In the genomic region with DNA sequence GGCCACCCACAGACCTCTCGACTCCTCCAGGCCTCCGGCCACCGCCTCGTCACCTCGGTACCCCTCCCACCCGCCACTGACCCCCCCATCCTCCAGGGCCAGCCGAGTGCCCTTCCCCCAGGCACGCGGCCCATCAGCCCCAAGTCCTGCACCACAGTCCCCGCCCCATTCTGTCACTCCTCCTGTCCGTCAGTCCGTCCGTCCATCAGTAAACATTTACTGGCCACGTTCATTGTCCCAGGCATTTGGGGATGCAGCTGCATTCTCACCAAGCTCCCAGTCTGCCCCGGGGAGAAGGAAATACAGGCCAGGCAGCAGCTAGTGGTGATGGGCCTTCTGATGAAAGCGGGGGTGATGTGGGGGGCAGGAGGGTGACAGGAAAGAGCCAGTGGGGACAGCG, we compare ENCODE assay signal across 16 cellular contexts. TPM values are rescaled to one million over a fixed set of nuclear protein-coding genes. Genes with fewer than 3 reads are reported as not detected.
DNase-seq lines count a peak whose midpoint lies in the region; ATAC-seq, FAIRE-seq and TF ChIP-seq lines count a peak whose summit lies in the region.
"Had no signal": no experiment of that assay in that cellular context is flagged by ENCODE, and none has a peak within 500 bp of the region (broad histone marks: within the 10 kb centered on the region; RNA-seq: fewer than 3 reads in every experiment).

No MANE protein-coding gene starts in this region.

- no peak for TF ChIP-seq POLR2A in IMR-90 (IDR thresholded peaks at IDR 0.05; ENCODE audit: low read depth, low read length)
- TF ChIP-seq POLR2A in K562 (conservative IDR thresholded peaks at IDR 0.05) = no peak

- H3K9me3 ChIP-seq in BLaER1 (no peaks in the 10 kb centered on the region), IMR-90 (ENCODE audit: control insufficient read depth, insufficient read depth, low read length) (no peaks in the 10 kb centered on the region), K562 (replicated peaks; ENCODE audit: control insufficient read depth, insufficient read depth, low read depth, low read length) (no peaks in the 10 kb centered on the region), keratinocyte (ENCODE audit: control insufficient read depth, low read depth, low read length) (no peaks in the 10 kb centered on the region)

- no peak overlapping the region for H4K8ac ChIP-seq in IMR-90 (ENCODE audit: low read depth in 2 of 2, low read length in 2 of 2)

- FAIRE-seq in K562 (lab: Jason Lieb, UNC) (peak; percentile 46), keratinocyte (lab: Jason Lieb, UNC) (no peak)
- FAIRE-seq: GM12878, GM18507 had no signal

- no peak overlapping the region for H2BK5ac ChIP-seq in IMR-90 (ENCODE audit: low read depth, low read length, poor library complexity, severe bottlenecking)

- H3K27me3 ChIP-seq in BLaER1 (0 out of 2 replicates have a peak, but pooled peaks cover 7% of the 10 kb centered on the region), IMR-90 (ENCODE audit: control insufficient read depth, insufficient read depth, low read length) (no peaks in the 10 kb centered on the region; the same call in 1 of the 2 replicates), K562 (ENCODE audit: control insufficient read depth in 2 of 2, insufficient read depth in 2 of 2, low read length in 2 of 2) (no peaks in the 10 kb centered on the region), keratinocyte (ENCODE audit: control insufficient read depth, extremely low read depth, insufficient read depth, low read length) (no peaks in the 10 kb centered on the region)

- no peak overlapping the region for H3K23ac ChIP-seq in IMR-90 (ENCODE audit: low read depth, low read length)

- H3K79me2 ChIP-seq in K562 (ENCODE audit: control insufficient read depth, insufficient read depth, low read length) = no peaks in the 10 kb centered on the region
- H3K79me2 ChIP-seq in keratinocyte (ENCODE audit: control insufficient read depth, insufficient read depth, low read length) = no peaks in the 10 kb centered on the region

- H4K20me1 ChIP-seq in BLaER1 = no peaks in the 10 kb centered on the region
- no peaks in the 10 kb centered on the region for H4K20me1 ChIP-seq in IMR-90 (ENCODE audit: insufficient read depth, low read length)
- no peaks in the 10 kb centered on the region for H4K20me1 ChIP-seq in K562 (replicated peaks; ENCODE audit: control insufficient read depth, insufficient read depth, low read length)
- H4K20me1 ChIP-seq in keratinocyte (ENCODE audit: control insufficient read depth, extremely low read depth, insufficient read depth, low read length) = no peaks in the 10 kb centered on the region

- H3K4me2 ChIP-seq in BLaER1 = peak overlapping the region; percentile 66
- no peak overlapping the region for H3K4me2 ChIP-seq in IMR-90 (ENCODE audit: low read depth, low read length)
- H3K4me2 ChIP-seq in K562 (ENCODE audit: insufficient read depth, low read length) = no peak overlapping the region
- peak overlapping the region; percentile 39 for H3K4me2 ChIP-seq in keratinocyte (ENCODE audit: control insufficient read depth, extremely low read depth, insufficient read depth, low read depth, low read length)
- H3K4me2 ChIP-seq: KMS-11 had no signal

- H3K18ac ChIP-seq in IMR-90 (ENCODE audit: low read depth, low read length) = no peak overlapping the region

- H3K56ac ChIP-seq in IMR-90 (ENCODE audit: extremely low read depth, insufficient read depth, low read length) = no peak overlapping the region

- WGBS in IMR-90 (ENCODE audit: extremely low coverage in 2 of 2, insufficient read length in 1 of 2), 2 experiments = 63% methylated on average over 4 of the region's 17 CpGs; no CpG with 5 or more reads in 1 of the 2 experiments
- 14% methylated on average over 9 of the region's 17 CpGs for WGBS in K562 (ENCODE audit: insufficient coverage, low coverage, missing lambda C conversion rate)

- H3K36me3 ChIP-seq in BLaER1 (no peaks in the 10 kb centered on the region), IMR-90 (ENCODE audit: control insufficient read depth, insufficient read depth, low read length) (no peaks in the 10 kb centered on the region), K562 (ENCODE audit: control insufficient read depth, insufficient read depth, low read length) (no peaks in the 10 kb centered on the region), keratinocyte (ENCODE audit: control insufficient read depth in 2 of 2, extremely low read depth in 1 of 2, insufficient read depth in 2 of 2, low read length in 2 of 2) (no peaks in the 10 kb centered on the region)

- H2AK5ac ChIP-seq in IMR-90 (ENCODE audit: low read depth, low read length) = no peak overlapping the region

- TF ChIP-seq CTCF in IMR-90 (conservative IDR thresholded peaks at IDR 0.05; ENCODE audit: low read depth, low read length) (no peak), K562 (IDR thresholded peaks at IDR 0.05 in 2 of 3, conservative IDR thresholded peaks at IDR 0.05 in 1 of 3; ENCODE audit: insufficient read depth in 2 of 3, low read depth in 1 of 3, low read length in 3 of 3) (no peak), keratinocyte (optimal IDR thresholded peaks at IDR 0.05 in 1 of 3, IDR thresholded peaks at IDR 0.05 in 1 of 3, conservative IDR thresholded peaks at IDR 0.05 in 1 of 3; ENCODE audit: extremely low read depth in 1 of 3, insufficient read depth in 2 of 3, low read length in 3 of 3) (no peak)

- no peak overlapping the region for H3K4ac ChIP-seq in IMR-90 (ENCODE audit: low read depth, low read length)

- H2BK15ac ChIP-seq in IMR-90 (ENCODE audit: low read depth, low read length) = no peak overlapping the region

- H3K14ac ChIP-seq in IMR-90 (replicated peaks; ENCODE audit: low read depth, low read length) = no peak overlapping the region

- TF ChIP-seq RAD21 in IMR-90 (IDR thresholded peaks at IDR 0.05; ENCODE audit: low read length) (no peak), K562 (CRISPR knock-in tag; conservative IDR thresholded peaks at IDR 0.05 in 1 of 2, IDR thresholded peaks at IDR 0.05 in 1 of 2) (no peak)

- dilution Hi-C loops in IMR-90 (cut with HindIII; ENCODE audit: low sequenced_read_pairs, unreplicated experiment) (no loop called here), keratinocyte (cut with MboI; ENCODE audit: extremely low pct_ligation_motif_present, low sequenced_read_pairs) (no loop called here)

- H2AK9ac ChIP-seq in IMR-90 (replicated peaks; ENCODE audit: low read depth, low read length, poor library complexity) = peak overlapping the region; percentile 28

- H3K27ac ChIP-seq in BLaER1 (no peak overlapping the region), IMR-90 (ENCODE audit: insufficient read depth, low read length) (no peak overlapping the region), K562 (ENCODE audit: extremely low read depth, low read depth, low read length) (no peak overlapping the region), keratinocyte (ENCODE audit: control insufficient read depth, insufficient read depth, low read length) (no peak overlapping the region)
- H3K27ac ChIP-seq: GM23248, HL-60, KMS-11 had no signal

- DNase-seq in IMR-90 (no peak), K562 (ENCODE audit: extremely low read depth in 1 of 4, low spot score in 3 of 4) (peak; percentile 46 to 64 (median 54)), keratinocyte (ENCODE audit: low read depth, low spot score) (no peak), NCI-H446 treated with DMSO at 0.1 percent for 48 hours (lab: John Stamatoyannopoulos, UW) (no peak), NCI-H2081 (lab: John Stamatoyannopoulos, UW) (no peak), SW480 (ENCODE audit: low spot score) (no peak)
- DNase-seq: CD4-positive, CD25-positive, alpha-beta regulatory T cell; DMS79; GM23248; H7 had no signal

- no TSS peak for BruUV-seq in IMR-90 (replicated peaks; lab: Mats Ljungman, UMichigan)
- no TSS peak for BruUV-seq in K562 (replicated peaks; lab: Mats Ljungman, UMichigan)

- H3K4me3 ChIP-seq in BLaER1 (no peak overlapping the region), IMR-90 (ENCODE audit: insufficient read depth, low read depth, low read length) (no peak overlapping the region), K562 (no peak overlapping the region), keratinocyte (ENCODE audit: control insufficient read depth in 2 of 3, extremely low read depth in 1 of 3, insufficient read depth in 2 of 3, low read depth in 1 of 3, low read length in 3 of 3) (no peak overlapping the region)
- H3K4me3 ChIP-seq: GM12878, GM23248 had no signal

- H2AFZ ChIP-seq in IMR-90 (replicated peaks; ENCODE audit: low read length, poor library complexity) (no peak overlapping the region), K562 (ENCODE audit: low read depth, low read length) (peak overlapping the region; percentile 72; the same call in 1 of the 2 replicates), keratinocyte (ENCODE audit: control insufficient read depth, low read length) (peak overlapping the region; percentile 46)
- H2AFZ ChIP-seq: GM23248 had no signal

- H2BK120ac ChIP-seq in IMR-90 (ENCODE audit: low read depth, low read length) = no peak overlapping the region

- H3K9ac ChIP-seq in BLaER1 (0 out of 2 replicates have a peak overlapping the region, but pooled peaks have one; percentile 24), IMR-90 (ENCODE audit: low read depth, low read length) (no peak overlapping the region), K562 (ENCODE audit: insufficient read depth in 1 of 2, low read depth in 2 of 2, low read length in 2 of 2) (0 out of 4 replicates have a peak overlapping the region, but pooled peaks of 1 of the 2 experiments have one; percentile 21), keratinocyte (ENCODE audit: control insufficient read depth, extremely low read depth, insufficient read depth, low read length) (no peak overlapping the region)
- H3K9ac ChIP-seq: GM23248, KMS-11 had no signal

- POLR2A ChIA-PET in IMR-90 (lab: Charles Lee; ENCODE audit: unreplicated experiment) (no interaction called here), K562 (lab: Yijun Ruan, JAX) (interaction anchor here (0.6 to 1.2 kb wide), 4 partner anchors 10 to 201 kb away, joined by 3 to 5 read pairs (median 3); a partner anchor contains a TSS)

- TF ChIP-seq EP300 in K562 (IDR thresholded peaks at IDR 0.05; ENCODE audit: low read length) = no peak

- H3K9me1 ChIP-seq in IMR-90 (ENCODE audit: insufficient read depth, low read length) (no peaks in the 10 kb centered on the region), K562 (ENCODE audit: control insufficient read depth, insufficient read depth, low read length) (no peaks in the 10 kb centered on the region), keratinocyte (ENCODE audit: control insufficient read depth, extremely low read depth, insufficient read depth, low read length) (peaks cover 2% of the 10 kb centered on the region)

- ATAC-seq in IMR-90 (ENCODE audit: low read depth) (no peak), K562 (peak; percentile 19), HG02852 (IDR thresholded peaks at IDR 0.05; ENCODE audit: unreplicated experiment) (no peak)
- ATAC-seq: GM12878 had no signal

- H2BK20ac ChIP-seq in IMR-90 (ENCODE audit: low read depth, low read length) = no peak overlapping the region

- no peak overlapping the region for H4K91ac ChIP-seq in IMR-90 (ENCODE audit: insufficient read depth, low read depth, low read length)

- H4K5ac ChIP-seq in IMR-90 (ENCODE audit: low read depth, low read length) = no peak overlapping the region

- intact Hi-C loops in IMR-90 (cut with micrococcal nuclease) (no loop called here), K562 (cut with micrococcal nuclease) (no loop called here)

- H3K4me1 ChIP-seq in BLaER1 (peaks cover 54% of the 10 kb centered on the region), IMR-90 (ENCODE audit: control insufficient read depth, insufficient read depth, low read length) (no peaks in the 10 kb centered on the region), K562 (replicated peaks in 1 of 2; ENCODE audit: control insufficient read depth in 2 of 2, insufficient read depth in 2 of 2, low read length in 2 of 2) (peaks cover 15 to 97% of the 10 kb centered on the region in 2 experiments; a peak in 4 of 5 replicates), keratinocyte (ENCODE audit: control insufficient read depth, extremely low read depth, insufficient read depth, low read length) (peaks cover 61% of the 10 kb centered on the region)

- H3K79me1 ChIP-seq in IMR-90 (ENCODE audit: low read depth in 1 of 2, low read length in 2 of 2) = no peaks in the 10 kb centered on the region

- CTCF ChIA-PET in IMR-90 (lab: Yijun Ruan, JAX) (interaction anchor here (0.6 kb wide), 1 partner anchor 88 kb away, joined by 5 read pairs; no protein-coding TSS in a partner anchor), K562 (lab: Yijun Ruan, JAX; ENCODE audit: low intra/inter-chr PET ratio) (no interaction called here)

- in situ Hi-C loops in IMR-90 (cut with MboI; ENCODE audit: low sequenced_read_pairs) = no loop called here
- in situ Hi-C loops in K562 (cut with MboI) = no loop called here

RNA-seq across cellular contexts. Expression of a gene that starts 35.3 kb away (rescaled TPM):
- 0.18 and 0.28 TPM in 2 replicates for total RNA-seq in IMR-90 (2012; rRNA removed)
- polyA plus RNA-seq in IMR-90 (2012; rRNA removed) = 0.67 and 0.93 TPM in 2 replicates
- 0.34 and 0.74 TPM in 2 replicates for polyA plus RNA-seq in IMR-90 (2012; cell fraction: cytosol; rRNA removed)
- polyA plus RNA-seq in IMR-90 (2012; cell fraction: nucleus; rRNA removed; ENCODE audit: low replicate concordance) = 0.93 and 4.6 TPM in 2 replicates
- 54.4 and 166 TPM in 2 replicates for total RNA-seq in K562 (2011; cell fraction: chromatin; rRNA removed; ENCODE audit: low replicate concordance)
- 200 and 208 TPM in 2 replicates for total RNA-seq in K562 (2011; cell fraction: nucleolus; rRNA removed)
- total RNA-seq in K562 (2011; cell fraction: nucleoplasm; rRNA removed) = 76.8 and 80.7 TPM in 2 replicates
- 39.9 and 43.8 TPM in 2 replicates for total RNA-seq in K562 (2014; rRNA removed)
- total RNA-seq in K562 (2014; rRNA removed; fragmentation: Illumina TruSeq; extraction: Trizol) = 6.3 and 6.5 TPM in 2 replicates
- total RNA-seq in K562 (2015; rRNA removed; fragmentation: Illumina TruSeq; extraction: Trizol) = 12.7 and 14.1 TPM in 2 replicates
- 47.8 and 60.4 TPM in 2 replicates for total RNA-seq in K562 (2021)
- 20.4 and 21.7 TPM in 2 replicates for polyA plus RNA-seq in K562 (2011; rRNA removed)
- 18.7 and 54.2 TPM in 2 replicates for polyA plus RNA-seq in K562 (2011; cell fraction: cytosol; rRNA removed)
- 176 and 334 TPM in 2 replicates for polyA plus RNA-seq in K562 (2011; cell fraction: nucleus; rRNA removed)
- polyA plus RNA-seq in K562 (2012) = 15.0 and 22.4 TPM in 2 replicates
- 8.4 and 22.9 TPM in 2 replicates for polyA plus RNA-seq in K562 (2014; fragmentation: Illumina TruSeq; extraction: Trizol)
- polyA plus RNA-seq in K562 (2014; fragmentation: Nextera tagmentation; extraction: Ambion mirVana) = 1 to 10 TPM; 1.2 to 1.7 TPM
- 48.9 and 51.5 TPM in 2 replicates for polyA plus RNA-seq in K562 (2014; rRNA removed)
- polyA minus RNA-seq in K562 (2011; rRNA and poly(A)+ RNA removed) = 3.9 and 9.3 TPM in 2 replicates
- 30.2 and 37.6 TPM in 2 replicates for polyA minus RNA-seq in K562 (2011; cell fraction: cytosol; rRNA and poly(A)+ RNA removed)
- polyA minus RNA-seq in K562 (2011; cell fraction: nucleus; rRNA and poly(A)+ RNA removed) = 59.1 and 74.0 TPM in 2 replicates
- polyA plus RNA-seq in keratinocyte = 26.4 to 109 TPM (median 45.2 TPM) in 3 replicates
- 11.8 TPM for polyA plus RNA-seq in keratinocyte (2011; ENCODE audit: low read depth)
- 7.4 and 22.2 TPM in 2 replicates for polyA plus RNA-seq in keratinocyte (2011; cell fraction: cytosol; rRNA removed)
- 81.0 and 130 TPM in 2 replicates for polyA plus RNA-seq in keratinocyte (2011; cell fraction: nucleus; rRNA removed)
- polyA plus RNA-seq in keratinocyte (2012; ENCODE audit: low replicate concordance) = 21.7 and 47.7 TPM in 2 replicates
- 23.6 to 54.4 TPM (median 30.3 TPM) in 3 replicates for polyA minus RNA-seq in keratinocyte
- polyA minus RNA-seq in keratinocyte (2011; cell fraction: cytosol; rRNA and poly(A)+ RNA removed) = 159 TPM
- polyA minus RNA-seq in keratinocyte (2011; cell fraction: nucleus; rRNA and poly(A)+ RNA removed) = 142 and 169 TPM in 2 replicates
- polyA plus RNA-seq: CD4-positive, CD25-positive, alpha-beta regulatory T cell had no signal

RNA-seq across cellular contexts. Expression of a gene that starts 36.5 kb away (rescaled TPM):
- total RNA-seq in IMR-90 (2012; rRNA removed) (15.0 and 15.1 TPM in 2 replicates), K562 (2014; rRNA removed) (66.3 and 80.2 TPM in 2 replicates), K562 (2014; rRNA removed; fragmentation: Illumina TruSeq; extraction: Trizol) (47.1 and 49.7 TPM in 2 replicates), K562 (2015; rRNA removed; fragmentation: Illumina TruSeq; extraction: Trizol) (52.1 and 55.6 TPM in 2 replicates), K562 (2021) (112 and 122 TPM in 2 replicates)
- polyA plus RNA-seq in IMR-90 (2012; rRNA removed) (49.7 and 49.8 TPM in 2 replicates), K562 (2011; rRNA removed) (50.3 and 50.8 TPM in 2 replicates), K562 (2014; fragmentation: Illumina TruSeq; extraction: Trizol) (95.2 and 122 TPM in 2 replicates), K562 (2014; fragmentation: Nextera tagmentation; extraction: Ambion mirVana) (1 to 10 TPM; 1.9 to 2.8 TPM), K562 (2014; rRNA removed) (90.1 and 102 TPM in 2 replicates), keratinocyte (4.3 to 31.4 TPM (median 19.1 TPM) in 3 replicates)
- 26.4 and 36.9 TPM in 2 replicates for polyA plus RNA-seq in IMR-90 (2012; cell fraction: cytosol; rRNA removed)
- 70.1 and 136 TPM in 2 replicates for polyA plus RNA-seq in IMR-90 (2012; cell fraction: nucleus; rRNA removed; ENCODE audit: low replicate concordance)
- 114 and 225 TPM in 2 replicates for total RNA-seq in K562 (2011; cell fraction: chromatin; rRNA removed; ENCODE audit: low replicate concordance)
- total RNA-seq in K562 (2011; cell fraction: nucleolus; rRNA removed) = 114 and 126 TPM in 2 replicates
- total RNA-seq in K562 (2011; cell fraction: nucleoplasm; rRNA removed) = 94.5 and 103 TPM in 2 replicates
- polyA plus RNA-seq in K562 (2011; cell fraction: cytosol; rRNA removed) = 45.2 and 61.0 TPM in 2 replicates
- polyA plus RNA-seq in K562 (2011; cell fraction: nucleus; rRNA removed) = 150 and 212 TPM in 2 replicates
- polyA plus RNA-seq in K562 (2012) = 93.9 and 100.0 TPM in 2 replicates
- 16.5 and 18.3 TPM in 2 replicates for polyA minus RNA-seq in K562 (2011; rRNA and poly(A)+ RNA removed)
- polyA minus RNA-seq in K562 (2011; cell fraction: cytosol; rRNA and poly(A)+ RNA removed) = 37.4 and 55.6 TPM in 2 replicates
- polyA minus RNA-seq in K562 (2011; cell fraction: nucleus; rRNA and poly(A)+ RNA removed) = 40.5 and 49.1 TPM in 2 replicates
- polyA plus RNA-seq in keratinocyte (2011; ENCODE audit: low read depth) = 0.94 TPM
- 7.5 and 8.6 TPM in 2 replicates for polyA plus RNA-seq in keratinocyte (2011; cell fraction: cytosol; rRNA removed)
- 13.9 and 19.4 TPM in 2 replicates for polyA plus RNA-seq in keratinocyte (2011; cell fraction: nucleus; rRNA removed)
- 2.1 and 37.1 TPM in 2 replicates for polyA plus RNA-seq in keratinocyte (2012; ENCODE audit: low replicate concordance)
- 3.8 to 33.5 TPM (median 10.3 TPM) in 3 replicates for polyA minus RNA-seq in keratinocyte
- 5.8 TPM for polyA minus RNA-seq in keratinocyte (2011; cell fraction: cytosol; rRNA and poly(A)+ RNA removed)
- polyA minus RNA-seq in keratinocyte (2011; cell fraction: nucleus; rRNA and poly(A)+ RNA removed) = 4.2 and 4.9 TPM in 2 replicates

RNA-seq across cellular contexts. Expression of a gene that starts 36.7 kb away (rescaled TPM):
- total RNA-seq in IMR-90 (2012; rRNA removed) (6.6 and 6.7 TPM in 2 replicates), K562 (2014; rRNA removed) (34.3 and 44.0 TPM in 2 replicates), K562 (2014; rRNA removed; fragmentation: Illumina TruSeq; extraction: Trizol) (5.8 and 7.8 TPM in 2 replicates), K562 (2015; rRNA removed; fragmentation: Illumina TruSeq; extraction: Trizol) (18.4 and 20.4 TPM in 2 replicates), K562 (2021) (40.0 and 40.3 TPM in 2 replicates)
- polyA plus RNA-seq in IMR-90 (2012; rRNA removed) (26.6 and 30.6 TPM in 2 replicates), K562 (2011; rRNA removed) (17.9 and 28.9 TPM in 2 replicates), K562 (2014; fragmentation: Illumina TruSeq; extraction: Trizol) (18.8 and 24.3 TPM in 2 replicates), K562 (2014; fragmentation: Nextera tagmentation; extraction: Ambion mirVana) (under 1 TPM; 0.34 to 0.53 TPM), K562 (2014; rRNA removed) (42.9 and 47.2 TPM in 2 replicates), keratinocyte (11.7 to 30.0 TPM (median 15.3 TPM) in 3 replicates)
- polyA plus RNA-seq in IMR-90 (2012; cell fraction: cytosol; rRNA removed) = 15.7 and 43.3 TPM in 2 replicates
- polyA plus RNA-seq in IMR-90 (2012; cell fraction: nucleus; rRNA removed; ENCODE audit: low replicate concordance) = 27.0 and 66.0 TPM in 2 replicates
- total RNA-seq in K562 (2011; cell fraction: chromatin; rRNA removed; ENCODE audit: low replicate concordance) = 25.4 and 79.9 TPM in 2 replicates
- total RNA-seq in K562 (2011; cell fraction: nucleolus; rRNA removed) = 85.2 and 91.1 TPM in 2 replicates
- total RNA-seq in K562 (2011; cell fraction: nucleoplasm; rRNA removed) = 51.7 and 55.1 TPM in 2 replicates
- 37.3 and 93.7 TPM in 2 replicates for polyA plus RNA-seq in K562 (2011; cell fraction: cytosol; rRNA removed)
- 100 and 135 TPM in 2 replicates for polyA plus RNA-seq in K562 (2011; cell fraction: nucleus; rRNA removed)
- polyA plus RNA-seq in K562 (2012) = 23.2 and 37.4 TPM in 2 replicates
- polyA minus RNA-seq in K562 (2011; rRNA and poly(A)+ RNA removed) = 5.4 and 10.2 TPM in 2 replicates
- 23.7 and 31.6 TPM in 2 replicates for polyA minus RNA-seq in K562 (2011; cell fraction: cytosol; rRNA and poly(A)+ RNA removed)
- polyA minus RNA-seq in K562 (2011; cell fraction: nucleus; rRNA and poly(A)+ RNA removed) = 19.1 and 20.1 TPM in 2 replicates
- polyA plus RNA-seq in keratinocyte (2011; ENCODE audit: low read depth) = 2.8 TPM
- 12.4 and 25.7 TPM in 2 replicates for polyA plus RNA-seq in keratinocyte (2011; cell fraction: cytosol; rRNA removed)
- polyA plus RNA-seq in keratinocyte (2011; cell fraction: nucleus; rRNA removed) = 28.0 and 46.3 TPM in 2 replicates
- 16.9 and 20.4 TPM in 2 replicates for polyA plus RNA-seq in keratinocyte (2012; ENCODE audit: low replicate concordance)
- polyA minus RNA-seq in keratinocyte = 11.0 to 21.0 TPM (median 16.6 TPM) in 3 replicates
- 50.3 TPM for polyA minus RNA-seq in keratinocyte (2011; cell fraction: cytosol; rRNA and poly(A)+ RNA removed)
- polyA minus RNA-seq in keratinocyte (2011; cell fraction: nucleus; rRNA and poly(A)+ RNA removed) = 24.2 and 26.2 TPM in 2 replicates

RNA-seq across cellular contexts. Expression of a gene that starts 45.7 kb away (rescaled TPM):
- 66.1 and 85.5 TPM in 2 replicates for total RNA-seq in IMR-90 (2012; rRNA removed)
- polyA plus RNA-seq in IMR-90 (2012; rRNA removed) = 61.8 and 64.9 TPM in 2 replicates
- polyA plus RNA-seq in IMR-90 (2012; cell fraction: cytosol; rRNA removed) = 23.0 and 34.5 TPM in 2 replicates
- 12.5 and 31.3 TPM in 2 replicates for polyA plus RNA-seq in IMR-90 (2012; cell fraction: nucleus; rRNA removed; ENCODE audit: low replicate concordance)
- 30.7 and 52.5 TPM in 2 replicates for total RNA-seq in K562 (2011; cell fraction: chromatin; rRNA removed; ENCODE audit: low replicate concordance)
- total RNA-seq in K562 (2011; cell fraction: nucleolus; rRNA removed) = 27.1 and 28.9 TPM in 2 replicates
- total RNA-seq in K562 (2011; cell fraction: nucleoplasm; rRNA removed) = 42.8 and 65.1 TPM in 2 replicates
- 185 and 221 TPM in 2 replicates for total RNA-seq in K562 (2014; rRNA removed)
- total RNA-seq in K562 (2014; rRNA removed; fragmentation: Illumina TruSeq; extraction: Trizol) = 161 and 175 TPM in 2 replicates
- total RNA-seq in K562 (2015; rRNA removed; fragmentation: Illumina TruSeq; extraction: Trizol) = 148 and 164 TPM in 2 replicates
- total RNA-seq in K562 (2021) = 123 and 128 TPM in 2 replicates
- polyA plus RNA-seq in K562 (2011; rRNA removed) = 121 and 191 TPM in 2 replicates
- polyA plus RNA-seq in K562 (2011; cell fraction: cytosol; rRNA removed) = 86.2 and 92.0 TPM in 2 replicates
- polyA plus RNA-seq in K562 (2011; cell fraction: nucleus; rRNA removed) = 39.9 and 51.3 TPM in 2 replicates
- 91.7 and 104 TPM in 2 replicates for polyA plus RNA-seq in K562 (2012)
- 171 and 214 TPM in 2 replicates for polyA plus RNA-seq in K562 (2014; fragmentation: Illumina TruSeq; extraction: Trizol)
- polyA plus RNA-seq in K562 (2014; fragmentation: Nextera tagmentation; extraction: Ambion mirVana) = 10 to 100 TPM; 49.4 to 81.8 TPM
- polyA plus RNA-seq in K562 (2014; rRNA removed) = 157 and 162 TPM in 2 replicates
- 103 and 121 TPM in 2 replicates for polyA minus RNA-seq in K562 (2011; rRNA and poly(A)+ RNA removed)
- 51.2 and 63.8 TPM in 2 replicates for polyA minus RNA-seq in K562 (2011; cell fraction: cytosol; rRNA and poly(A)+ RNA removed)
- polyA minus RNA-seq in K562 (2011; cell fraction: nucleus; rRNA and poly(A)+ RNA removed) = 14.9 and 23.8 TPM in 2 replicates
- 52.1 to 90.6 TPM (median 77.1 TPM) in 3 replicates for polyA plus RNA-seq in keratinocyte
- polyA plus RNA-seq in keratinocyte (2011; ENCODE audit: low read depth) = 90.5 TPM
- polyA plus RNA-seq in keratinocyte (2011; cell fraction: cytosol; rRNA removed) = 49.3 and 96.3 TPM in 2 replicates
- 55.1 and 65.4 TPM in 2 replicates for polyA plus RNA-seq in keratinocyte (2011; cell fraction: nucleus; rRNA removed)
- polyA plus RNA-seq in keratinocyte (2012; ENCODE audit: low replicate concordance) = 51.6 and 51.8 TPM in 2 replicates
- polyA minus RNA-seq in keratinocyte = 14.2 to 44.1 TPM (median 24.5 TPM) in 3 replicates
- 50.6 TPM for polyA minus RNA-seq in keratinocyte (2011; cell fraction: cytosol; rRNA and poly(A)+ RNA removed)
- 22.2 and 27.8 TPM in 2 replicates for polyA minus RNA-seq in keratinocyte (2011; cell fraction: nucleus; rRNA and poly(A)+ RNA removed)

Comparison
In these comparisons a context has a peak if more than half of its experiments do, and no peak if none do; other contexts are left out.
1. H3K4me2 ChIP-seq: peak in BLaER1 (single experiment) and keratinocyte (single experiment); none in IMR-90 (single experiment) and K562 (single experiment).
2. DNase-seq: peak in K562 (4 of 4); none in IMR-90 (single experiment), keratinocyte (single experiment), NCI-H446 treated with DMSO at 0.1 percent for 48 hours (single experiment), NCI-H2081 (0 of 2) and SW480 (single experiment).